In the genomic region with DNA sequence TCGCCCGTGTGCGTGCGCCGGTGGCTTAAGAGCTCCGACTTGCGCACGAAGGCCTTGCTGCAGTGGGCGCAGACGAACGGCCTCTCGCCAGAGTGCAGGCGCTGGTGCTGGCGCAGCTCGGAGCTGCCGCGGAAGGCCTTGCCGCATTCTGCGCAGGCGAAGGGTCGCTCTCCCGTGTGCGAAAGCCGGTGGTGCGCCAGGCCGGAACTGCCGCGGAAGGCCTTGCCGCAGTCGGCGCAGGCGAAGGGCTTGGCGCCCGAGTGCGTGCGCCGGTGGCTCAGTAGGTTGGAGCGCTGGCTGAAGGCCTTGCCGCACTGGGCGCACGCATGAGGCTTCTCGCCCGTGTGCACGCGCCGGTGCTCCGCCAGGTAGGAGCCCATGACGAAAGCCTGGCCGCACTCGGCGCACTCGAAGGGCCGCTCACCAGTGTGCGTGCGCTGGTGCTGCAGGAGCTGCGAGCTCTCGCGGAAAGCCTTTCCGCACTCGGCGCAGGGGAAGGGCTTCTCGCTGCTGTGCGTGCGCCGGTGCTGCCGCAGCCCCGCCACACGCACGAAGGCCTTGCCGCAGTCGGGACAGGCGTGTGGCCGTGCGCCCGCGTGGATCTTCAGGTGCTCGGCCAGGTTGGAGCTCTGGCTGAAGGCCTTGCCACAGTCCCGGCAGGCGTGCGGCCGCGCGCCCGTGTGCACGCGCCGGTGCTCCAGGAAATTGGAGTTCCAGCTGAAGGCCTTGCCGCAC, we compare ENCODE assay signal across 7 cellular contexts.
A peak's percentile ranks its signal among the peaks of the same experiment; 100 is the strongest.
DNase-seq lines count a peak whose midpoint lies in the region; ATAC-seq and TF ChIP-seq lines count a peak whose summit lies in the region.
"Had no signal": no experiment of that assay in that cellular context is flagged by ENCODE, and none has a peak within 500 bp of the region (broad histone marks: within the 10 kb centered on the region; RNA-seq: fewer than 3 reads in every experiment).

No MANE protein-coding gene starts in this region.

- H3K27ac ChIP-seq in brain microvascular endothelial cell (no peak overlapping the region), rectal smooth muscle tissue (ENCODE audit: low read depth, low read length) (no peak overlapping the region)

- H3K27me3 ChIP-seq in brain microvascular endothelial cell (replicated peaks) (no peaks in the 10 kb centered on the region), rectal smooth muscle tissue (ENCODE audit: control insufficient read depth, insufficient read depth, low read length) (peaks cover 6% of the 10 kb centered on the region)

- in situ Hi-C loops in GM13977 (cut with MboI; ENCODE audit: low pct_unique_long_range_greater_than_20kb, low sequenced_read_pairs, unreplicated experiment) (no loop called here), brain microvascular endothelial cell (cut with HindIII; ENCODE audit: low pct_ligation_motif_present, low sequenced_read_pairs) (no loop called here)

- H3K4me1 ChIP-seq in rectal smooth muscle tissue (ENCODE audit: control insufficient read depth, insufficient read depth, low read length), result no peaks in the 10 kb centered on the region

- no peaks in the 10 kb centered on the region for H3K36me3 ChIP-seq in brain microvascular endothelial cell (replicated peaks)
- no peaks in the 10 kb centered on the region for H3K36me3 ChIP-seq in rectal smooth muscle tissue (ENCODE audit: control insufficient read depth, insufficient read depth, low read length)

- no peak for TF ChIP-seq CTCF in GM13977 (IDR thresholded peaks at IDR 0.05; ENCODE audit: extremely low read depth, insufficient read depth, missing control alignments)
- no peak for TF ChIP-seq CTCF in brain microvascular endothelial cell (IDR thresholded peaks at IDR 0.05; ENCODE audit: low read depth, low read length, missing control alignments)

- H3K4me3 ChIP-seq in brain microvascular endothelial cell (ENCODE audit: low read depth, low read length) (peak overlapping the region; percentile 29), rectal smooth muscle tissue (ENCODE audit: low read length) (peak overlapping the region; percentile 49)

- no peak overlapping the region for H3K9ac ChIP-seq in rectal smooth muscle tissue (ENCODE audit: low read length)

- no peak for ATAC-seq in HG02840 (IDR thresholded peaks at IDR 0.05; ENCODE audit: low FRiP score, unreplicated experiment)
- no peak for ATAC-seq in HG03457 (IDR thresholded peaks at IDR 0.05; ENCODE audit: unreplicated experiment)

- DNase-seq in GM13977 (ENCODE audit: low spot score) (peak; percentile 63), brain microvascular endothelial cell (no peak), iPS-NIHi7 (ENCODE audit: extremely low spot score) (no peak)
- DNase-seq: NCI-H510A treated with DMSO at 0.1 percent for 48 hours had no signal
